Comparison of ENCODE assay signal across 8 cellular contexts in the genomic region with DNA sequence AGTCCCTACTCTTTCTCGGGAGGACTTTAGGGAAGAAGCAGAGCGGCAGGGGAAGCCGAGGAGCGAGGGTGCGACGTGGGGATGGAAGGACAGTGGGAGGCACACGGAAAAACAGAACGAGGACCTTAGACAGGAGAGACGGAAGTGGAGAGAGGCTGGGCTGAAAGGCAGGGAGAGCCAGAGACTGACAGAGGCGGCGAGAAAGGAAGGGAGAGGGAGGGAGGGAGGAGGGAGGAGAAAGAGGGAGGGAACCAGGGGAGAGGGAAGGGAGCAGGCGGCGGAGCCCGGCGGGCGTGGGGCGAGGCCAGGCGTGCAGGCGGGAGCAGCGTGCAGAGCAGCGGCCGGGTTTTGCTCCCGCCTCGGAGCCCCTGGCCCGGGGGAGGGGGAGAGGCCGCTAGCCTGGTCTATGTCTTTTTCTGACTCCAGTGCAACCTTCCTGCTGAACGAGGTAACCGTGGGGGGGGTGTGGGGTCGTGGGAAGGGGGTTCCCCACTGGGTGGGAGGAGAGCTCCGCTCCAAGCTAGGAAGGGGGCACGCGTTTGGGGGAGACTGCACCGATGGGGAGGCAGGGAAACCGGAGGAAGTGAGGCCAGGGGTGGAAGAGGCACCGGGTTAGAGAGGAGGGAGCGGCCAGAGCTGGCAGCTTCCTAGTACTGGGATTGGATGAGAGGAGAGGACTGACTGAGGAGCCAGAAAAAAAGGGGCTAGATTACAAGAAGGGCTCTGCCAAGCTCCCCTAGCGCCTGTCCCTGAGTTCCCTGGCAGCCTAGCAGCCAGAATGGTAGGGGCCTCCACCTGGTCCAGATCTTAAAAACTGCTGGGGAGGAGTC. TPM values are rescaled to one million over a fixed set of nuclear protein-coding genes. Genes with fewer than 3 reads are reported as not detected.
A peak's percentile ranks its signal among the peaks of the same experiment; 100 is the strongest.
DNase-seq lines count a peak whose midpoint lies in the region; ATAC-seq and TF ChIP-seq lines count a peak whose summit lies in the region.

No MANE protein-coding gene starts in this region.

- ATAC-seq in GM21515 (IDR thresholded peaks at IDR 0.05; ENCODE audit: unreplicated experiment) (peak; percentile 34), HG03097 (IDR thresholded peaks at IDR 0.05; ENCODE audit: low FRiP score, unreplicated experiment) (no peak)

- no peaks in the 10 kb centered on the region for H3K9me3 ChIP-seq in prostate gland

- no peaks in the 10 kb centered on the region for H3K27me3 ChIP-seq in prostate gland (replicated peaks; ENCODE audit: insufficient read depth)

- H3K4me3 ChIP-seq in prostate gland, result peak overlapping the region; percentile 72 to 76

- H3K4me1 ChIP-seq in prostate gland (replicated peaks), result peaks cover 2% of the 10 kb centered on the region

- whole genome bisulfite sequencing in prostate gland, result 1% methylated on average over 37 of the region's 37 CpGs

- H3K36me3 ChIP-seq in prostate gland, result no peaks in the 10 kb centered on the region

- DNase-seq in DMS153 (lab: John Stamatoyannopoulos, UW), result peak; percentile 82
- peak; percentile 90 to 93 for DNase-seq in Kasumi-1 (lab: John Stamatoyannopoulos, UW)
- DNase-seq in RPMI7951 (ENCODE audit: low read depth), result peak; percentile 82
- DNase-seq in astrocyte of the hippocampus (ENCODE audit: low read depth, low spot score), result peak; percentile 91
- peak; percentile 87 for DNase-seq in hepatic stellate cell (ENCODE audit: low spot score)
- peak; percentile 78 for DNase-seq in prostate gland (ENCODE audit: low spot score)

- peak overlapping the region; percentile 86 to 88 for H3K27ac ChIP-seq in prostate gland

- no peak for TF ChIP-seq CTCF in prostate gland (IDR thresholded peaks at IDR 0.05)

- TF ChIP-seq POLR2A in prostate gland (IDR thresholded peaks at IDR 0.05), result peak; percentile 67

- intact Hi-C loops in prostate gland (cut with DNase I), result no loop called here

RNA-seq across cellular contexts. Expression of a gene that starts 2.8 kb away (rescaled TPM):
- total RNA-seq in RPMI7951 (2014; rRNA removed; shearing (Covaris generic)), result 10.5 and 11.2 TPM in 2 replicates
- total RNA-seq in prostate gland, result 10 to 100 TPM in 1 of 2 donors, 1 to 10 TPM in 1; 4.6 to 21.8 TPM

RNA-seq across cellular contexts. Expression of a gene that starts 26.6 kb away (rescaled TPM):
- total RNA-seq in RPMI7951 (2014; rRNA removed; shearing (Covaris generic)), result 10.3 and 10.8 TPM in 2 replicates
- 10 to 100 TPM; 35.3 to 73.5 TPM for total RNA-seq in prostate gland

RNA-seq across cellular contexts. Expression of a gene that starts 36.5 kb away (rescaled TPM):
- total RNA-seq in RPMI7951 (2014; rRNA removed; shearing (Covaris generic)), result 55.7 and 59.1 TPM in 2 replicates
- total RNA-seq in prostate gland, result 10 to 100 TPM; 71.0 to 87.2 TPM

RNA-seq across cellular contexts. Expression of a gene that starts 50.2 kb away (rescaled TPM):
- total RNA-seq in RPMI7951 (2014; rRNA removed; shearing (Covaris generic)), result 0.29 TPM in 1 of 2 replicates, not detected in the other
- 1 to 10 TPM in 1 of 2 donors, under 1 TPM in 1; 0.41 to 1.6 TPM for total RNA-seq in prostate gland
